ENCODE assay signal across 26 cellular contexts in the genomic region with DNA sequence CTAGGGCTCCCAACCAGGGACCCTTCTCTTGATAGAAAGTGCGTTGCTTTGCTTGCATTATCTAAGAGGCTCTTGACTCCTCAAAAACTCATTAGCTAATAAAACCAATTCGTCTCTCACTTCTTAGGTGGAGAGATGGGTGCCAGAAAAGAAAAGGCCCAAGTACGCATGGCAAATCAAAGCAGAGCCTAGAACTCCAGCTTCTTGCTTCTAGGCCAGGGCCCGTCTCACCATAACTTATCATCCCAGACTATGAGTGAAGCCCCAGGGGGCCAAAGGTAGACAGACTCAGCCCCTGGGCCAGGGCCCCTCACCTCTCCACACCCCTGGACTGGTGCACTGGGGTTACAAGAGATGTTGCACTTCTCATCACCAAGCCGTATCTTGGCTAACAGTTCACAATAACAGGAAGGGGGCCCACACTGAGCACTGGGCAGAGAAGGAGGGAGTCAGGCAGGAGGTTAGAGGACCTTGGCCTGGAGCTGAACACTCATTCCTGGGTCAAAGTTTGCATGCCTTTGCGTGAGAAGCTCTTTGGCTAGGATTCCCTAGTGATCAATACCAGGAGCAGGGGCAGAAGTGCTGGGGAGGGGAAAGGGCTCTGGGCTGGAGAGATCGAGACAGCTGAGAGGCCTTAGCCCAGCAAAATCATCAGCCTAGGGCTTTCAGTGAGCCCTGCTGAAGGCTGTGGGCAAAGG. TPM values are rescaled to one million over a fixed set of nuclear protein-coding genes. Genes with fewer than 3 reads are reported as not detected.
"Had no signal": no experiment of that assay in that cellular context is flagged by ENCODE, and none has a peak within 500 bp of the region (broad histone marks: within the 10 kb centered on the region; RNA-seq: fewer than 3 reads in every experiment).

No MANE protein-coding gene starts in this region.

- H3K4me3 Mint-ChIP-seq: activated naive CD8-positive, alpha-beta T cell treated with anti-CD3 and anti-CD28 coated beads, Interleukin-2, amount 10 ng/mL, durations not matched to agents 7 days and 5 days; central memory CD8-positive, alpha-beta T cell; effector memory CD8-positive, alpha-beta T cell; stimulated activated naive CD8-positive, alpha-beta T cell treated with anti-CD3 and anti-CD28 coated beads, Interleukin-15, amount 100 ng/mL, for 72 hours; T-cell; T-helper 2 cell treated with Interferon-gamma antibody and Interleukin-4, amounts not matched to agents 5 μg/mL and 100 μg/mL, for 36 hours had no signal

- H3K9me3 Mint-ChIP-seq: activated naive CD8-positive, alpha-beta T cell treated with anti-CD3 and anti-CD28 coated beads, Interleukin-2, amount 10 ng/mL, durations not matched to agents 7 days and 5 days; central memory CD8-positive, alpha-beta T cell; effector memory CD8-positive, alpha-beta T cell; stimulated activated naive CD8-positive, alpha-beta T cell treated with anti-CD3 and anti-CD28 coated beads, Interleukin-15, amount 100 ng/mL, for 72 hours; T-cell; T-helper 2 cell treated with Interferon-gamma antibody and Interleukin-4, amounts not matched to agents 5 μg/mL and 100 μg/mL, for 36 hours had no signal

- H3K36me3 Mint-ChIP-seq: activated naive CD8-positive, alpha-beta T cell treated with anti-CD3 and anti-CD28 coated beads, Interleukin-2, amount 10 ng/mL, durations not matched to agents 7 days and 5 days; T-cell had no signal

- H3K9me3 ChIP-seq: breast epithelium, esophagus muscularis mucosa, tibial artery had no signal

- DNase-seq: activated CD4-positive, alpha-beta T cell treated with anti-CD3 and anti-CD28 coated beads, Interleukin-2, amount 50 U/mL, for 1 hour; activated CD4-positive, CD25-positive, alpha-beta regulatory T cell treated with anti-CD3 and anti-CD28 coated beads, Interleukin-2, amount 50 U/mL, for 72 hours; activated naive CD4-positive, alpha-beta T cell treated with Interleukin-2 at 50 U/mL for 16 hours; activated naive CD8-positive, alpha-beta T cell treated with anti-CD3 and anti-CD28 coated beads, Interleukin-2, amount 10 ng/mL, durations not matched to agents 7 days and 5 days; activated T-cell treated with anti-CD3 and anti-CD28 coated beads, Interleukin-2, amount 50 U/mL, for 1 hour; amniotic stem cell; dorsolateral prefrontal cortex; effector memory CD8-positive, alpha-beta T cell; glutamatergic neuron; hypothalamus; left ventricle myocardium superior; retina; stimulated activated naive CD8-positive, alpha-beta T cell treated with anti-CD3 and anti-CD28 coated beads, Interleukin-15, amount 100 ng/mL, for 72 hours; T-cell; tibial artery had no signal

- FAIRE-seq: colon, frontal cortex had no signal

- H3K27ac ChIP-seq: breast epithelium, dorsolateral prefrontal cortex, esophagus muscularis mucosa, tibial artery, VCaP had no signal

- ATAC-seq: effector memory CD8-positive, alpha-beta T cell; left ventricle myocardium superior; stimulated activated naive CD8-positive, alpha-beta T cell treated with anti-CD3 and anti-CD28 coated beads, Interleukin-15, amount 100 ng/mL, for 72 hours; T-cell had no signal

- H3K36me3 ChIP-seq: breast epithelium, esophagus muscularis mucosa, tibial artery had no signal

- H3K4me3 ChIP-seq: breast epithelium, dorsolateral prefrontal cortex, esophagus muscularis mucosa, tibial artery had no signal

- H3K27ac Mint-ChIP-seq: activated naive CD8-positive, alpha-beta T cell treated with anti-CD3 and anti-CD28 coated beads, Interleukin-2, amount 10 ng/mL, durations not matched to agents 7 days and 5 days; effector memory CD8-positive, alpha-beta T cell; T-cell; T-helper 2 cell treated with Interferon-gamma antibody and Interleukin-4, amounts not matched to agents 5 μg/mL and 100 μg/mL, for 36 hours had no signal

- H3K4me1 ChIP-seq: breast epithelium had no signal

RNA-seq across cellular contexts. Expression of gene CYP1A1, which starts 5.4 kb away (rescaled TPM):
- total RNA-seq: myocyte had no signal

RNA-seq across cellular contexts. Expression of gene CYP1A2, which starts 17.9 kb away (rescaled TPM):
- total RNA-seq: activated naive CD8-positive, alpha-beta T cell treated with anti-CD3 and anti-CD28 coated beads, Interleukin-2, amount 10 ng/mL, durations not matched to agents 7 days and 5 days; breast epithelium; dorsolateral prefrontal cortex; esophagus muscularis mucosa; frontal cortex; left ventricle myocardium superior; myocyte; posterior vena cava; T-cell; urinary bladder had no signal
- polyA plus RNA-seq: neural cell, urinary bladder had no signal
